17 cellular contexts compared by ENCODE assay signal in the genomic region with DNA sequence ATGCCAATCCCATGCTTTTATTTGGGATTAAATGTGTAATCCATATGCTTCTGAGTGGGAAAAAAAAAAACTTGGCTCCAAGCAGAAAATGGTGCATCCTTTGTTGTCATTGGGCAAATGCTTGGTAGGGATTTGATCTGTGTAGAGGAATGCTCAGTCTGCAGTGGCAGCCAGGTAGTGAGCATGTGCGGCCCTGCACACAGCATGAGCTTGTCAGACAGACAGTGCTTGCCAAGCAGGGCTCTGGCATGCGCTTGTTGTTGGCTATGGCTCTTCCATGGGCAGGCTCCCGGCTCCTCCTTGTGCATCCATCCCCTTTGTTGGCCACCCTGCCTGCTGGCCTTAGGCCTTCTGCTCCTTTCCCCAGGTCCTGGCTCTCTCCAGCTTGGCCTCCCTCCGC.
"Had no signal": no experiment of that assay in that cellular context is flagged by ENCODE, and none has a peak within 500 bp of the region (broad histone marks: within the 10 kb centered on the region; RNA-seq: fewer than 3 reads in every experiment).

No MANE protein-coding gene starts in this region.

- H3K4me3 ChIP-seq: mucosa of descending colon, prostate gland, stomach, thyroid gland, vagina had no signal

- H3K9me3 ChIP-seq: mucosa of descending colon, prostate gland, stomach, thyroid gland, vagina had no signal

- H3K27ac ChIP-seq: prostate gland, thyroid gland, vagina, WERI-Rb-1 had no signal

- ATAC-seq: activated CD4-positive, alpha-beta T cell treated with anti-CD3 and anti-CD28 coated beads for 36 hours; activated CD8-positive, alpha-beta T cell treated with anti-CD3 and anti-CD28 coated beads, Interleukin-2, amount 10 ng/mL, durations not matched to agents 7 days and 5 days; activated naive CD8-positive, alpha-beta T cell treated with anti-CD3 and anti-CD28 coated beads, Interleukin-2, amount 50 U/mL, for 24 hours; mucosa of descending colon; natural killer cell treated with Interleukin-12 subunit alpha and Interleukin-12 subunit beta and Interleukin-15 and Interleukin-18, amount 100 ng/mL, for 72 hours; T-cell had no signal

- H3K36me3 ChIP-seq: prostate gland, stomach, thyroid gland, vagina, WERI-Rb-1 had no signal

- H3K4me3 Mint-ChIP-seq: activated CD4-positive, alpha-beta T cell treated with anti-CD3 and anti-CD28 coated beads for 36 hours; activated CD8-positive, alpha-beta T cell treated with anti-CD3 and anti-CD28 coated beads, Interleukin-2, amount 10 ng/mL, durations not matched to agents 7 days and 5 days; activated naive CD8-positive, alpha-beta T cell treated with anti-CD3 and anti-CD28 coated beads, Interleukin-2, amount 50 U/mL, for 24 hours; natural killer cell treated with Interleukin-12 subunit alpha and Interleukin-12 subunit beta and Interleukin-15 and Interleukin-18, amount 100 ng/mL, for 72 hours; T-cell had no signal

- H3K27me3 Mint-ChIP-seq: activated CD4-positive, alpha-beta T cell treated with anti-CD3 and anti-CD28 coated beads for 36 hours; activated naive CD8-positive, alpha-beta T cell treated with anti-CD3 and anti-CD28 coated beads, Interleukin-2, amount 50 U/mL, for 24 hours; T-cell had no signal

- H3K27ac Mint-ChIP-seq: activated CD4-positive, alpha-beta T cell treated with anti-CD3 and anti-CD28 coated beads for 36 hours; activated CD8-positive, alpha-beta T cell treated with anti-CD3 and anti-CD28 coated beads, Interleukin-2, amount 10 ng/mL, durations not matched to agents 7 days and 5 days; activated naive CD8-positive, alpha-beta T cell treated with anti-CD3 and anti-CD28 coated beads, Interleukin-2, amount 50 U/mL, for 24 hours; natural killer cell treated with Interleukin-12 subunit alpha and Interleukin-12 subunit beta and Interleukin-15 and Interleukin-18, amount 100 ng/mL, for 72 hours; T-cell had no signal

- H3K9me3 Mint-ChIP-seq: activated naive CD8-positive, alpha-beta T cell treated with anti-CD3 and anti-CD28 coated beads, Interleukin-2, amount 50 U/mL, for 24 hours; natural killer cell treated with Interleukin-12 subunit alpha and Interleukin-12 subunit beta and Interleukin-15 and Interleukin-18, amount 100 ng/mL, for 72 hours; T-cell had no signal

- H3K4me1 ChIP-seq: prostate gland, stomach, thyroid gland, vagina had no signal

- H3K27me3 ChIP-seq: stomach, thyroid gland, vagina had no signal

- DNase-seq: activated CD4-positive, alpha-beta T cell treated with anti-CD3 and anti-CD28 coated beads for 36 hours; activated CD8-positive, alpha-beta memory T cell treated with anti-CD3 and anti-CD28 coated beads, Interleukin-2, amount 50 U/mL, for 48 hours; activated CD8-positive, alpha-beta T cell treated with anti-CD3 and anti-CD28 coated beads, Interleukin-2, amount 10 ng/mL, durations not matched to agents 7 days and 5 days; activated naive CD4-positive, alpha-beta T cell treated with Interleukin-2 at 50 U/mL for 16 hours; activated naive CD8-positive, alpha-beta T cell treated with anti-CD3 and anti-CD28 coated beads, Interleukin-2, amount 50 U/mL, for 24 hours; cortex of kidney; effector memory CD4-positive, alpha-beta T cell; mammary epithelial cell; mucosa of descending colon; stimulated activated CD4-positive, alpha-beta T cell treated with anti-CD3 and anti-CD28 coated beads, Interleukin-4, amount 100 ng/mL, for 4 hours; stomach; T-cell; thyroid gland; WERI-Rb-1 had no signal
